ENCODE assay signal across 1 cellular context in genomic region chr2:169572821-169573159, GRCh38.
TF ChIP-seq lines count a peak whose summit lies in the region.

No MANE protein-coding gene starts in this region.

TF ChIP-seq in K562, 482 proteins besides CTCF, POLR2A, EP300 and RAD21 (continued from another document):
- TF ChIP-seq E2F4 (CRISPR knock-in tag; IDR thresholded peaks at IDR 0.05; ENCODE audit: low read depth) (no peak), CBX8 (IDR thresholded peaks at IDR 0.05; ENCODE audit: borderline replicate concordance, extremely low read depth, low read depth, low read length, poor library complexity, severe bottlenecking) (no peak), CREB3L1 (IDR thresholded peaks at IDR 0.05; ENCODE audit: borderline replicate concordance, low read depth) (no peak), WHSC1 (IDR thresholded peaks at IDR 0.05; ENCODE audit: low read length) (no peak), SAFB (IDR thresholded peaks at IDR 0.05; ENCODE audit: borderline replicate concordance, low read depth, low read length) (no peak), ZNF23 (CRISPR knock-in tag; IDR thresholded peaks at IDR 0.05) (no peak), HMGXB4 (CRISPR knock-in tag; IDR thresholded peaks at IDR 0.05) (no peak), TARDBP (IDR thresholded peaks at IDR 0.05) (no peak), NR2F6 (CRISPR knock-in tag; IDR thresholded peaks at IDR 0.05) (no peak), ATF6 (CRISPR knock-in tag; IDR thresholded peaks at IDR 0.05) (no peak), ESRRA (IDR thresholded peaks at IDR 0.05; ENCODE audit: borderline replicate concordance, low read depth) (no peak), ZKSCAN1 (IDR thresholded peaks at IDR 0.05; ENCODE audit: low read depth, low read length) (no peak), NFE2L1 (tag; IDR thresholded peaks at IDR 0.05; ENCODE audit: borderline replicate concordance, low read depth) (no peak), NUFIP1 (IDR thresholded peaks at IDR 0.05; ENCODE audit: partially characterized antibody) (no peak), BRCA1 (IDR thresholded peaks at IDR 0.05) (no peak), BRCA1 (CRISPR knock-in tag; IDR thresholded peaks at IDR 0.05) (no peak), ZBTB11 (CRISPR knock-in tag; IDR thresholded peaks at IDR 0.05) (no peak), KDM4B (IDR thresholded peaks at IDR 0.05; ENCODE audit: borderline replicate concordance in 2 of 2, low read depth in 1 of 2) (0 out of 4 replicates have a peak, but pooled peaks of 1 of the 2 experiments have one; percentile 23), CC2D1A (IDR thresholded peaks at IDR 0.05) (no peak), HOMEZ (CRISPR knock-in tag; IDR thresholded peaks at IDR 0.05) (no peak), MLLT1 (IDR thresholded peaks at IDR 0.05) (no peak; a peak in 1 of 4 replicates), HOXB6 (CRISPR knock-in tag; IDR thresholded peaks at IDR 0.05; ENCODE audit: borderline replicate concordance) (no peak), ZNF316 (IDR thresholded peaks at IDR 0.05) (no peak), ZNF583 (CRISPR knock-in tag; IDR thresholded peaks at IDR 0.05) (no peak), GTF2E2 (tag; IDR thresholded peaks at IDR 0.05) (peak; percentile 40; the same call in 1 of the 2 replicates), XRCC3 (IDR thresholded peaks at IDR 0.05) (0 out of 2 replicates have a peak, but pooled peaks have one; percentile 61), MTA3 (IDR thresholded peaks at IDR 0.05; ENCODE audit: borderline replicate concordance) (no peak), HNRNPK (IDR thresholded peaks at IDR 0.05; ENCODE audit: low read depth, low read length, poor library complexity, severe bottlenecking) (no peak), SMARCA5 (IDR thresholded peaks at IDR 0.05) (0 out of 2 replicates have a peak, but pooled peaks have one; percentile 38), ZNF311 (CRISPR knock-in tag; IDR thresholded peaks at IDR 0.05) (no peak), PHB2 (IDR thresholded peaks at IDR 0.05; ENCODE audit: low read depth) (no peak), GATAD2B (IDR thresholded peaks at IDR 0.05; ENCODE audit: borderline replicate concordance) (0 out of 2 replicates have a peak, but pooled peaks have one; percentile 6), ILK (tag; IDR thresholded peaks at IDR 0.05; ENCODE audit: borderline replicate concordance, low read depth) (no peak), NCOA1 (IDR thresholded peaks at IDR 0.05; ENCODE audit: low read depth) (no peak), KDM1A (IDR thresholded peaks at IDR 0.05) (peak in 1 of 2 experiments; percentile 82; a peak in 3 of 4 replicates), ZBTB9 (CRISPR knock-in tag; IDR thresholded peaks at IDR 0.05) (no peak), HNRNPH1 (optimal IDR thresholded peaks at IDR 0.05; ENCODE audit: low read depth, low read length) (no peak), TSC22D4 (tag; IDR thresholded peaks at IDR 0.05) (no peak)
